Comparison of ENCODE assay signal across 11 cellular contexts in the genomic region with DNA sequence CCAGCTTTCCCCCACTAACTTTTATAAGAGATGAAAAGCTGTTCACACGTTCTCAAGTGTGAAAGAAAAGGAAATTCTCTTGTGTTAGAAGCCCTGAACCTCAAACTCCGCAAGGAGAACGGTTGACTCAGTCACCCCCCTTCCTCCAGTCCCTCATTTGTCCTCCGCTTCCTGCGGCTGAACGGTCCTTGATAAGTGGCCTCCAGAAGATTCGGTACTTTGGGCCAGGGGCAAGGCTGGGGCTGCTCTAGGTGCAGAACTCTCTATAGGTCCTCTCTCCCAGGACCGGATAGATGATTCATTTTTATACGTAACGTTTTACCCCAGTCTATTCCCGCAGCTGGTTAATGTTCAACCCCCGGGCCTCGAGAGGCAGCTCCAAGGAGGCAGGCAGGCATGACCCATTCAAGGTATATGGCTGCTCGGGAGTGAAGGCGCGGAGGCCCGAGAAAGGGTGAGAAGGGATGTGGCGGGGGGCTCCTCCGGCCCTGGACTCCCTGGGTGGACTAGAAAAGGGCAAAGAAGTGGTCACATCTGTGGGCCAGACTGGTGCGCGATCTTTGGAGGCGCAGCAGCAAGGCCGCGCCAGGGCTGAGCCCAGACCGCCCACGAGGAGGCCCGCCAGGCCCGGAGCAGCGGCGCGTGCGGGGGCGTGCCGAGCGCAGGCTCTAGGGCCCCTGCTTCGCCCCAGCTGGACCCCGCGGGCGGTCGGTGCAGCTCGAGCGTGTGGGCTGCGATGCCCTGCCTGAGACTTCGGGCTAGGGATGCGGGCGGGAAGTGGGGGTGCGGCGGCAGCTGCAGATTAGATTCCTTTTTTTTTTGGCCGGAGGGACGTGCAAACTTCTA. TPM values are rescaled to one million over a fixed set of nuclear protein-coding genes. Genes with fewer than 3 reads are reported as not detected.
DNase-seq lines count a peak whose midpoint lies in the region; ATAC-seq and TF ChIP-seq lines count a peak whose summit lies in the region.
"Had no signal": no experiment of that assay in that cellular context is flagged by ENCODE, and none has a peak within 500 bp of the region (broad histone marks: within the 10 kb centered on the region; RNA-seq: fewer than 3 reads in every experiment).

No MANE protein-coding gene starts in this region.

- WGBS in esophagus muscularis mucosa = 40% methylated on average over 32 of the region's 50 CpGs
- 5% methylated on average over 50 of the region's 50 CpGs for WGBS in aorta, 2 donors

- H3K27me3 ChIP-seq in right atrium auricular region (peaks cover 0 to 14% of the 10 kb centered on the region in 2 donors), esophagus muscularis mucosa (peaks cover 0 to 51% (median 11%) of the 10 kb centered on the region in 4 donors), aorta (ENCODE audit: control insufficient read depth in 1 of 2, insufficient read depth in 2 of 2, low read length in 1 of 2) (no peaks in the 10 kb centered on the region), vagina (peaks cover 4% of the 10 kb centered on the region)
- H3K27me3 ChIP-seq: SJSA1 had no signal

- H3K36me3 ChIP-seq in right atrium auricular region = no peaks in the 10 kb centered on the region
- H3K36me3 ChIP-seq in esophagus muscularis mucosa = no peaks in the 10 kb centered on the region
- H3K36me3 ChIP-seq in aorta (ENCODE audit: control insufficient read depth in 1 of 2, insufficient read depth in 2 of 2, low read length in 1 of 2) = no peaks in the 10 kb centered on the region
- H3K36me3 ChIP-seq in vagina = no peaks in the 10 kb centered on the region
- H3K36me3 ChIP-seq: BLaER1 treated with 17β-estradiol and CSF1 and Interleukin-3, amounts not matched to agents 10 nM and 100 nM; SJSA1 had no signal

- H3K4me1 ChIP-seq in right atrium auricular region = peaks cover 0 to 20% of the 10 kb centered on the region in 2 donors
- H3K4me1 ChIP-seq in esophagus muscularis mucosa = peaks cover 0 to 20% (median 14%) of the 10 kb centered on the region in 4 donors
- H3K4me1 ChIP-seq in aorta (ENCODE audit: control insufficient read depth in 1 of 2, insufficient read depth in 2 of 2, low read length in 2 of 2) = no peaks in the 10 kb centered on the region
- H3K4me1 ChIP-seq in vagina = peaks cover 9% of the 10 kb centered on the region
- H3K4me1 ChIP-seq: BLaER1 treated with 17β-estradiol and CSF1 and Interleukin-3, amounts not matched to agents 10 nM and 100 nM had no signal

- H3K27ac ChIP-seq in right atrium auricular region (peak overlapping the region; percentile 84 to 92), esophagus muscularis mucosa (replicated peaks in 1 of 4) (no peak overlapping the region), aorta (ENCODE audit: low read depth in 1 of 2, low read length in 2 of 2) (no peak overlapping the region), vagina (no peak overlapping the region)
- H3K27ac ChIP-seq: BLaER1 treated with 17β-estradiol and CSF1 and Interleukin-3, amounts not matched to agents 10 nM and 100 nM; SJSA1 had no signal

- DNase-seq in right atrium auricular region (ENCODE audit: low spot score) = no peak
- DNase-seq in Right ventricle myocardium superior = no peak
- no peak for DNase-seq in esophagus muscularis mucosa (ENCODE audit: extremely low spot score)
- DNase-seq in aorta = peak in 1 of 2 donors; percentile 70
- no peak for DNase-seq in stimulated activated CD4-positive, alpha-beta T cell treated with anti-CD3 and anti-CD28 coated beads, Interleukin-12 subunit alpha, Interleukin-12 subunit beta, amount 100 ng/mL, for 4 hours
- no peak for DNase-seq in DMS 273 treated with DMSO at 0.1 percent for 48 hours (lab: John Stamatoyannopoulos, UW)
- DNase-seq in vagina (ENCODE audit: extremely low spot score in 2 of 2) = no peak

- TF ChIP-seq POLR2A in esophagus muscularis mucosa (IDR thresholded peaks at IDR 0.05; ENCODE audit: low read depth) (no peak), vagina (IDR thresholded peaks at IDR 0.05) (no peak)

- H3K9me3 ChIP-seq in right atrium auricular region (no peaks in the 10 kb centered on the region), esophagus muscularis mucosa (no peaks in the 10 kb centered on the region), aorta (ENCODE audit: control insufficient read depth, low read length) (peaks cover 2% of the 10 kb centered on the region), vagina (no peaks in the 10 kb centered on the region)
- H3K9me3 ChIP-seq: SJSA1 had no signal

- no peak for TF ChIP-seq CTCF in right atrium auricular region (IDR thresholded peaks at IDR 0.05)
- TF ChIP-seq CTCF in esophagus muscularis mucosa (IDR thresholded peaks at IDR 0.05) = no peak
- TF ChIP-seq CTCF in vagina (IDR thresholded peaks at IDR 0.05) = no peak

- no peak for ATAC-seq in Right ventricle myocardium superior (ENCODE audit: poor library complexity)
- peak; percentile 79 for ATAC-seq in HG03095 (IDR thresholded peaks at IDR 0.05; ENCODE audit: unreplicated experiment)
- ATAC-seq in aorta (ENCODE audit: low FRiP score) = peak; percentile 47

- TF ChIP-seq EP300 in esophagus muscularis mucosa (IDR thresholded peaks at IDR 0.05) = no peak

- H3K4me3 ChIP-seq in right atrium auricular region = peak overlapping the region; percentile 13 to 43
- H3K4me3 ChIP-seq in esophagus muscularis mucosa = peak overlapping the region; percentile 33 to 39 (median 38)
- H3K4me3 ChIP-seq in aorta (ENCODE audit: low read length in 2 of 2) = peak overlapping the region in 1 of 2 donors; percentile 4
- H3K4me3 ChIP-seq in vagina = no peak overlapping the region
- H3K4me3 ChIP-seq: BLaER1 treated with 17β-estradiol and CSF1 and Interleukin-3, amounts not matched to agents 10 nM and 100 nM; SJSA1 had no signal

- intact Hi-C loops in Right ventricle myocardium superior (cut with DNase I) = no loop called here
- intact Hi-C loops in esophagus muscularis mucosa (cut with DNase I) = no loop called here
- intact Hi-C loops in aorta (cut with DNase I) = no loop called here
- intact Hi-C loops in vagina (cut with DNase I) = no loop called here

RNA-seq across cellular contexts. Expression of gene PITX2, which starts 11.7 kb away (rescaled TPM):
- total RNA-seq in right atrium auricular region (10 to 100 TPM in 1 of 2 donors, under 1 TPM in 1; 0.24 to 25.4 TPM), Right ventricle myocardium superior (not detected), esophagus muscularis mucosa (10 to 100 TPM; 17.4 to 48.6 (median 34.0) TPM), aorta (1 to 10 TPM in 1 of 2 donors, not detected in 1; 1.0 TPM), vagina (6.6 TPM)
- under 1 TPM in 1 of 2 donors, not detected in 1; 0.31 TPM for polyA plus RNA-seq in aorta
- total RNA-seq: liver had no signal

Comparison
In these comparisons a context has a peak if more than half of its experiments do, and no peak if none do; other contexts are left out.
1. H3K27ac ChIP-seq: peak in right atrium auricular region (2 of 2); none in esophagus muscularis mucosa (0 of 4), aorta (0 of 2) and vagina (single experiment).
2. H3K4me3 ChIP-seq: peak in right atrium auricular region (2 of 2) and esophagus muscularis mucosa (4 of 4); none in vagina (0 of 2).